1 cellular context compared by ENCODE assay signal in the genomic region with DNA sequence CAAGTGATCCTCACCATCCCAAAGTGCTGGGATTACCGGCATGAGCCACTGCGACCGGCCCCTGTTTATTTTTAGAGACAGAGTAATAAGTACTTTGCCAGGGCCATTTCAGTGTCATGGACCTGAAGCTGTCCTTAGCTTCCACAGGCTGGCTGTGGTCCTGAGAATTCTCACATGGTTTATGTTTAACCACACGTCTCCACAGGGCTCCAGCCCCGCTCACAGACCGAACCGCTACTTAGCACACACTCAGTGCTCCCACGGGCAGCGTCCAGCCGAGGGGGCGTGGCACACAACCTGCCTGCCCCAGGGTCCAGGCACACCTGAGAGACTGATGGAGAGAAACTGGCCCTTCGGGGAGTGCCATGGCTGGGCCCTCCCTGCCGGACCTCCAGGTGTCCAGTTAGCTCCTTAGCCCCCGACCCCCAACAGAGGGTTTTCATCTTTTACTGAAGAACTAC.
TF ChIP-seq lines count a peak whose summit lies in the region.

No MANE protein-coding gene starts in this region.

TF ChIP-seq in HepG2, 621 proteins besides CTCF, POLR2A, EP300 and RAD21 (continued from another document and continues in another):
- TF ChIP-seq ZNF446 (CRISPR knock-in tag; IDR thresholded peaks at IDR 0.05) (no peak), FOXC1 (CRISPR knock-in tag; IDR thresholded peaks at IDR 0.05; ENCODE audit: borderline replicate concordance) (no peak), SP5 (CRISPR knock-in tag; IDR thresholded peaks at IDR 0.05; ENCODE audit: borderline replicate concordance, low read depth) (peak; percentile 54; the same call in 1 of the 2 replicates), MAFK (conservative IDR thresholded peaks at IDR 0.05 in 1 of 2, IDR thresholded peaks at IDR 0.05 in 1 of 2; ENCODE audit: low read length in 2 of 2) (no peak), ZNF75D (CRISPR knock-in tag; IDR thresholded peaks at IDR 0.05; ENCODE audit: borderline replicate concordance) (no peak), ZNF550 (CRISPR knock-in tag; IDR thresholded peaks at IDR 0.05; ENCODE audit: borderline replicate concordance) (no peak), ZNF724P (CRISPR knock-in tag; IDR thresholded peaks at IDR 0.05; ENCODE audit: borderline replicate concordance) (no peak), KDM1A (CRISPR knock-in tag; IDR thresholded peaks at IDR 0.05) (0 out of 2 replicates have a peak, but pooled peaks have one; percentile 12), RFXANK (CRISPR knock-in tag; IDR thresholded peaks at IDR 0.05) (no peak), PCBP2 (optimal IDR thresholded peaks at IDR 0.05; ENCODE audit: low read depth, low read length, poor library complexity, severe bottlenecking) (no peak), RXRB (CRISPR knock-in tag; IDR thresholded peaks at IDR 0.05; ENCODE audit: borderline replicate concordance) (peak; percentile 17; the same call in 1 of the 2 replicates), ZNF546 (CRISPR knock-in tag; conservative IDR thresholded peaks at IDR 0.05) (0 out of 2 replicates have a peak, but pooled peaks have one; percentile 40), TBX3 (IDR thresholded peaks at IDR 0.05; ENCODE audit: borderline replicate concordance) (no peak), ZNF510 (CRISPR knock-in tag; IDR thresholded peaks at IDR 0.05; ENCODE audit: low read depth) (no peak), ZNF839 (CRISPR knock-in tag; IDR thresholded peaks at IDR 0.05; ENCODE audit: borderline replicate concordance) (no peak), LCORL (IDR thresholded peaks at IDR 0.05) (no peak), LCORL (CRISPR knock-in tag; IDR thresholded peaks at IDR 0.05) (no peak), ARNT2 (CRISPR knock-in tag; IDR thresholded peaks at IDR 0.05; ENCODE audit: low read depth) (no peak), GATA4 (IDR thresholded peaks at IDR 0.05; ENCODE audit: borderline replicate concordance, low read depth) (no peak), KDM5A (IDR thresholded peaks at IDR 0.05; ENCODE audit: borderline replicate concordance, low read length) (no peak), ZNF747 (CRISPR knock-in tag; IDR thresholded peaks at IDR 0.05; ENCODE audit: borderline replicate concordance) (no peak), HNRNPLL (IDR thresholded peaks at IDR 0.05; ENCODE audit: low read depth, low read length, poor library complexity, severe bottlenecking) (no peak), BRD4 (CRISPR knock-in tag; IDR thresholded peaks at IDR 0.05) (no peak), PHB2 (IDR thresholded peaks at IDR 0.05; ENCODE audit: partially characterized antibody) (no peak), TEAD3 (CRISPR knock-in tag; optimal IDR thresholded peaks at IDR 0.05; ENCODE audit: borderline replicate concordance) (peak; percentile 49), ZNF589 (CRISPR knock-in tag; conservative IDR thresholded peaks at IDR 0.05) (no peak), XRCC5 (optimal IDR thresholded peaks at IDR 0.05; ENCODE audit: low read length) (peak; percentile 37), HMG20A (CRISPR knock-in tag; IDR thresholded peaks at IDR 0.05; ENCODE audit: borderline replicate concordance) (0 out of 2 replicates have a peak, but pooled peaks have one; percentile 37), ARNT (IDR thresholded peaks at IDR 0.05) (no peak), ZNF660 (CRISPR knock-in tag; IDR thresholded peaks at IDR 0.05; ENCODE audit: borderline replicate concordance, low read depth) (no peak), ZNF629 (CRISPR knock-in tag; conservative IDR thresholded peaks at IDR 0.05) (0 out of 2 replicates have a peak, but pooled peaks have one; percentile 35), HOXA9 (CRISPR knock-in tag; IDR thresholded peaks at IDR 0.05; ENCODE audit: borderline replicate concordance) (no peak), NFE2L2 (IDR thresholded peaks at IDR 0.05; ENCODE audit: low read length) (no peak), NR2F1 (CRISPR knock-in tag; IDR thresholded peaks at IDR 0.05) (no peak), TGIF2 (CRISPR knock-in tag; IDR thresholded peaks at IDR 0.05) (no peak), YEATS4 (CRISPR knock-in tag; IDR thresholded peaks at IDR 0.05; ENCODE audit: borderline replicate concordance) (no peak), ZNF746 (CRISPR knock-in tag; IDR thresholded peaks at IDR 0.05) (no peak), SMAD1 (CRISPR knock-in tag; IDR thresholded peaks at IDR 0.05; ENCODE audit: borderline replicate concordance, low read depth) (no peak)
- TF ChIP-seq, protein P1, sequence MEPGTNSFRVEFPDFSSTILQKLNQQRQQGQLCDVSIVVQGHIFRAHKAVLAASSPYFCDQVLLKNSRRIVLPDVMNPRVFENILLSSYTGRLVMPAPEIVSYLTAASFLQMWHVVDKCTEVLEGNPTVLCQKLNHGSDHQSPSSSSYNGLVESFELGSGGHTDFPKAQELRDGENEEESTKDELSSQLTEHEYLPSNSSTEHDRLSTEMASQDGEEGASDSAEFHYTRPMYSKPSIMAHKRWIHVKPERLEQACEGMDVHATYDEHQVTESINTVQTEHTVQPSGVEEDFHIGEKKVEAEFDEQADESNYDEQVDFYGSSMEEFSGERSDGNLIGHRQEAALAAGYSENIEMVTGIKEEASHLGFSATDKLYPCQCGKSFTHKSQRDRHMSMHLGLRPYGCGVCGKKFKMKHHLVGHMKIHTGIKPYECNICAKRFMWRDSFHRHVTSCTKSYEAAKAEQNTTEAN (CRISPR knock-in tag; conservative IDR thresholded peaks at IDR 0.05), result no peak
- TF ChIP-seq, protein P2, sequence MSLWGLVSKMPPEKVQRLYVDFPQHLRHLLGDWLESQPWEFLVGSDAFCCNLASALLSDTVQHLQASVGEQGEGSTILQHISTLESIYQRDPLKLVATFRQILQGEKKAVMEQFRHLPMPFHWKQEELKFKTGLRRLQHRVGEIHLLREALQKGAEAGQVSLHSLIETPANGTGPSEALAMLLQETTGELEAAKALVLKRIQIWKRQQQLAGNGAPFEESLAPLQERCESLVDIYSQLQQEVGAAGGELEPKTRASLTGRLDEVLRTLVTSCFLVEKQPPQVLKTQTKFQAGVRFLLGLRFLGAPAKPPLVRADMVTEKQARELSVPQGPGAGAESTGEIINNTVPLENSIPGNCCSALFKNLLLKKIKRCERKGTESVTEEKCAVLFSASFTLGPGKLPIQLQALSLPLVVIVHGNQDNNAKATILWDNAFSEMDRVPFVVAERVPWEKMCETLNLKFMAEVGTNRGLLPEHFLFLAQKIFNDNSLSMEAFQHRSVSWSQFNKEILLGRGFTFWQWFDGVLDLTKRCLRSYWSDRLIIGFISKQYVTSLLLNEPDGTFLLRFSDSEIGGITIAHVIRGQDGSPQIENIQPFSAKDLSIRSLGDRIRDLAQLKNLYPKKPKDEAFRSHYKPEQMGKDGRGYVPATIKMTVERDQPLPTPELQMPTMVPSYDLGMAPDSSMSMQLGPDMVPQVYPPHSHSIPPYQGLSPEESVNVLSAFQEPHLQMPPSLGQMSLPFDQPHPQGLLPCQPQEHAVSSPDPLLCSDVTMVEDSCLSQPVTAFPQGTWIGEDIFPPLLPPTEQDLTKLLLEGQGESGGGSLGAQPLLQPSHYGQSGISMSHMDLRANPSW (CRISPR knock-in tag; IDR thresholded peaks at IDR 0.05; ENCODE audit: borderline replicate concordance), result no peak
- TF ChIP-seq, protein P3, sequence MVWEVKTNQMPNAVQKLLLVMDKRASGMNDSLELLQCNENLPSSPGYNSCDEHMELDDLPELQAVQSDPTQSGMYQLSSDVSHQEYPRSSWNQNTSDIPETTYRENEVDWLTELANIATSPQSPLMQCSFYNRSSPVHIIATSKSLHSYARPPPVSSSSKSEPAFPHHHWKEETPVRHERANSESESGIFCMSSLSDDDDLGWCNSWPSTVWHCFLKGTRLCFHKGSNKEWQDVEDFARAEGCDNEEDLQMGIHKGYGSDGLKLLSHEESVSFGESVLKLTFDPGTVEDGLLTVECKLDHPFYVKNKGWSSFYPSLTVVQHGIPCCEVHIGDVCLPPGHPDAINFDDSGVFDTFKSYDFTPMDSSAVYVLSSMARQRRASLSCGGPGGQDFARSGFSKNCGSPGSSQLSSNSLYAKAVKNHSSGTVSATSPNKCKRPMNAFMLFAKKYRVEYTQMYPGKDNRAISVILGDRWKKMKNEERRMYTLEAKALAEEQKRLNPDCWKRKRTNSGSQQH (CRISPR knock-in tag; IDR thresholded peaks at IDR 0.05; ENCODE audit: low read depth), result no peak
- TF ChIP-seq, protein P4, sequence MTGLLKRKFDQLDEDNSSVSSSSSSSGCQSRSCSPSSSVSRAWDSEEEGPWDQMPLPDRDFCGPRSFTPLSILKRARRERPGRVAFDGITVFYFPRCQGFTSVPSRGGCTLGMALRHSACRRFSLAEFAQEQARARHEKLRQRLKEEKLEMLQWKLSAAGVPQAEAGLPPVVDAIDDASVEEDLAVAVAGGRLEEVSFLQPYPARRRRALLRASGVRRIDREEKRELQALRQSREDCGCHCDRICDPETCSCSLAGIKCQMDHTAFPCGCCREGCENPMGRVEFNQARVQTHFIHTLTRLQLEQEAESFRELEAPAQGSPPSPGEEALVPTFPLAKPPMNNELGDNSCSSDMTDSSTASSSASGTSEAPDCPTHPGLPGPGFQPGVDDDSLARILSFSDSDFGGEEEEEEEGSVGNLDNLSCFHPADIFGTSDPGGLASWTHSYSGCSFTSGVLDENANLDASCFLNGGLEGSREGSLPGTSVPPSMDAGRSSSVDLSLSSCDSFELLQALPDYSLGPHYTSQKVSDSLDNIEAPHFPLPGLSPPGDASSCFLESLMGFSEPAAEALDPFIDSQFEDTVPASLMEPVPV (CRISPR knock-in tag; IDR thresholded peaks at IDR 0.05), result 0 out of 2 replicates have a peak, but pooled peaks have one; percentile 42
- TF ChIP-seq, protein P5, sequence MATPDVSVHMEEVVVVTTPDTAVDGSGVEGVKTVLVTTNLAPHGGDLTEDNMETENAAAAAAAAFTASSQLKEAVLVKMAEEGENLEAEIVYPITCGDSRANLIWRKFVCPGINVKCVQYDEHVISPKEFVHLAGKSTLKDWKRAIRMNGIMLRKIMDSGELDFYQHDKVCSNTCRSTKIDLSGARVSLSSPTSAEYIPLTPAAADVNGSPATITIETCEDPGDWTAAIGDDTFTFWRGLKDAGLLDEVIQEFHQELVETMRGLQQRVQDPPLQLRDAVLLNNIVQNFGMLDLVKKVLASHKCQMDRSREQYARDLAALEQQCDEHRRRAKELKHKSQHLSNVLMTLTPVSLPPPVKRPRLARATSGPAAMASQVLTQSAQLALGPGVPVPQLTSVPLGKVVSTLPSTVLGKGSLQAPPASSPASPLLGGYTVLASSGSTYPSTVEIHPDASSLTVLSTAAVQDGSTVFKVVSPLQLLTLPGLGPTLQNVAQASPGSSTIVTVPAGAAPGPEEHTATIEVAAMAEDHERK (CRISPR knock-in tag; IDR thresholded peaks at IDR 0.05; ENCODE audit: low read depth), result no peak
- TF ChIP-seq, protein P6, sequence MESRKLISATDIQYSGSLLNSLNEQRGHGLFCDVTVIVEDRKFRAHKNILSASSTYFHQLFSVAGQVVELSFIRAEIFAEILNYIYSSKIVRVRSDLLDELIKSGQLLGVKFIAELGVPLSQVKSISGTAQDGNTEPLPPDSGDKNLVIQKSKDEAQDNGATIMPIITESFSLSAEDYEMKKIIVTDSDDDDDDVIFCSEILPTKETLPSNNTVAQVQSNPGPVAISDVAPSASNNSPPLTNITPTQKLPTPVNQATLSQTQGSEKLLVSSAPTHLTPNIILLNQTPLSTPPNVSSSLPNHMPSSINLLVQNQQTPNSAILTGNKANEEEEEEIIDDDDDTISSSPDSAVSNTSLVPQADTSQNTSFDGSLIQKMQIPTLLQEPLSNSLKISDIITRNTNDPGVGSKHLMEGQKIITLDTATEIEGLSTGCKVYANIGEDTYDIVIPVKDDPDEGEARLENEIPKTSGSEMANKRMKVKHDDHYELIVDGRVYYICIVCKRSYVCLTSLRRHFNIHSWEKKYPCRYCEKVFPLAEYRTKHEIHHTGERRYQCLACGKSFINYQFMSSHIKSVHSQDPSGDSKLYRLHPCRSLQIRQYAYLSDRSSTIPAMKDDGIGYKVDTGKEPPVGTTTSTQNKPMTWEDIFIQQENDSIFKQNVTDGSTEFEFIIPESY (CRISPR knock-in tag; IDR thresholded peaks at IDR 0.05), result peak; percentile 87
- TF ChIP-seq, protein P7, sequence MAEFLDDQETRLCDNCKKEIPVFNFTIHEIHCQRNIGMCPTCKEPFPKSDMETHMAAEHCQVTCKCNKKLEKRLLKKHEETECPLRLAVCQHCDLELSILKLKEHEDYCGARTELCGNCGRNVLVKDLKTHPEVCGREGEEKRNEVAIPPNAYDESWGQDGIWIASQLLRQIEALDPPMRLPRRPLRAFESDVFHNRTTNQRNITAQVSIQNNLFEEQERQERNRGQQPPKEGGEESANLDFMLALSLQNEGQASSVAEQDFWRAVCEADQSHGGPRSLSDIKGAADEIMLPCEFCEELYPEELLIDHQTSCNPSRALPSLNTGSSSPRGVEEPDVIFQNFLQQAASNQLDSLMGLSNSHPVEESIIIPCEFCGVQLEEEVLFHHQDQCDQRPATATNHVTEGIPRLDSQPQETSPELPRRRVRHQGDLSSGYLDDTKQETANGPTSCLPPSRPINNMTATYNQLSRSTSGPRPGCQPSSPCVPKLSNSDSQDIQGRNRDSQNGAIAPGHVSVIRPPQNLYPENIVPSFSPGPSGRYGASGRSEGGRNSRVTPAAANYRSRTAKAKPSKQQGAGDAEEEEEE (CRISPR knock-in tag; IDR thresholded peaks at IDR 0.05; ENCODE audit: borderline replicate concordance), result no peak
- TF ChIP-seq, protein P8, sequence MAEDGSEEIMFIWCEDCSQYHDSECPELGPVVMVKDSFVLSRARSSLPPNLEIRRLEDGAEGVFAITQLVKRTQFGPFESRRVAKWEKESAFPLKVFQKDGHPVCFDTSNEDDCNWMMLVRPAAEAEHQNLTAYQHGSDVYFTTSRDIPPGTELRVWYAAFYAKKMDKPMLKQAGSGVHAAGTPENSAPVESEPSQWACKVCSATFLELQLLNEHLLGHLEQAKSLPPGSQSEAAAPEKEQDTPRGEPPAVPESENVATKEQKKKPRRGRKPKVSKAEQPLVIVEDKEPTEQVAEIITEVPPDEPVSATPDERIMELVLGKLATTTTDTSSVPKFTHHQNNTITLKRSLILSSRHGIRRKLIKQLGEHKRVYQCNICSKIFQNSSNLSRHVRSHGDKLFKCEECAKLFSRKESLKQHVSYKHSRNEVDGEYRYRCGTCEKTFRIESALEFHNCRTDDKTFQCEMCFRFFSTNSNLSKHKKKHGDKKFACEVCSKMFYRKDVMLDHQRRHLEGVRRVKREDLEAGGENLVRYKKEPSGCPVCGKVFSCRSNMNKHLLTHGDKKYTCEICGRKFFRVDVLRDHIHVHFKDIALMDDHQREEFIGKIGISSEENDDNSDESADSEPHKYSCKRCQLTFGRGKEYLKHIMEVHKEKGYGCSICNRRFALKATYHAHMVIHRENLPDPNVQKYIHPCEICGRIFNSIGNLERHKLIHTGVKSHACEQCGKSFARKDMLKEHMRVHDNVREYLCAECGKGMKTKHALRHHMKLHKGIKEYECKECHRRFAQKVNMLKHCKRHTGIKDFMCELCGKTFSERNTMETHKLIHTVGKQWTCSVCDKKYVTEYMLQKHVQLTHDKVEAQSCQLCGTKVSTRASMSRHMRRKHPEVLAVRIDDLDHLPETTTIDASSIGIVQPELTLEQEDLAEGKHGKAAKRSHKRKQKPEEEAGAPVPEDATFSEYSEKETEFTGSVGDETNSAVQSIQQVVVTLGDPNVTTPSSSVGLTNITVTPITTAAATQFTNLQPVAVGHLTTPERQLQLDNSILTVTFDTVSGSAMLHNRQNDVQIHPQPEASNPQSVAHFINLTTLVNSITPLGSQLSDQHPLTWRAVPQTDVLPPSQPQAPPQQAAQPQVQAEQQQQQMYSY (CRISPR knock-in tag; IDR thresholded peaks at IDR 0.05), result peak; percentile 68; the same call in 1 of the 2 replicates
